In genomic region chr14:59997496-59997895, GRCh38 we compare ENCODE assay signal across 17 cellular contexts.
A peak's percentile ranks its signal among the peaks of the same experiment; 100 is the strongest.
DNase-seq lines count a peak whose midpoint lies in the region; ATAC-seq and TF ChIP-seq lines count a peak whose summit lies in the region.
"Had no signal": no experiment of that assay in that cellular context is flagged by ENCODE, and none has a peak within 500 bp of the region (broad histone marks: within the 10 kb centered on the region; RNA-seq: fewer than 3 reads in every experiment).

No MANE protein-coding gene starts in this region.

- H3K4me3 ChIP-seq in SK-N-MC, result peak overlapping the region; percentile 52
- no peak overlapping the region for H3K4me3 ChIP-seq in CD4-positive, alpha-beta memory T cell (ENCODE audit: low read length in 2 of 2)
- H3K4me3 ChIP-seq: dorsolateral prefrontal cortex, SJSA1, suprapubic skin had no signal

- peak overlapping the region; percentile 21 for H3K9ac ChIP-seq in SK-N-MC (ENCODE audit: insufficient read length)

- CTCF ChIA-PET in CD4-positive, alpha-beta memory T cell (lab: Charles Lee; ENCODE audit: partially characterized antibody), result no interaction called here
- CTCF ChIA-PET in GM10248 (lab: Yijun Ruan, JAX), result no interaction called here

- H3K27me3 ChIP-seq in CD4-positive, alpha-beta memory T cell (ENCODE audit: insufficient read depth, low read length), result no peaks in the 10 kb centered on the region
- H3K27me3 ChIP-seq: dorsolateral prefrontal cortex, SJSA1, suprapubic skin had no signal

- TF ChIP-seq CTCF in osteocyte (IDR thresholded peaks at IDR 0.05) (no peak), HFFc6 (IDR thresholded peaks at IDR 0.05) (no peak), GM10248 (IDR thresholded peaks at IDR 0.05; ENCODE audit: control extremely low read depth, extremely low read depth, low read depth, missing control alignments) (no peak)

- H3K27me3 Mint-ChIP-seq in osteocyte (ENCODE audit: unreplicated experiment) (peaks cover 25% of the 10 kb centered on the region), HFFc6 (ENCODE audit: insufficient read depth) (peaks cover 3% of the 10 kb centered on the region; the same call in 1 of the 2 replicates)
- peaks cover 1 to 2% of the 10 kb centered on the region in 2 donors for H3K27me3 Mint-ChIP-seq in CD4-positive, alpha-beta memory T cell

- H3K36me3 Mint-ChIP-seq in osteocyte (ENCODE audit: unreplicated experiment) (no peaks in the 10 kb centered on the region), HFFc6 (ENCODE audit: low read depth) (no peaks in the 10 kb centered on the region)
- H3K36me3 Mint-ChIP-seq in CD4-positive, alpha-beta memory T cell, result no peaks in the 10 kb centered on the region

- H3K9me3 ChIP-seq in SK-N-MC (ENCODE audit: low read depth, low read length), result no peaks in the 10 kb centered on the region
- H3K9me3 ChIP-seq in CD4-positive, alpha-beta memory T cell (ENCODE audit: control insufficient read depth in 1 of 2, low read length in 2 of 2), result no peaks in the 10 kb centered on the region
- H3K9me3 ChIP-seq: SJSA1, suprapubic skin had no signal

- no peak overlapping the region for H3K27ac Mint-ChIP-seq in osteocyte (ENCODE audit: unreplicated experiment)
- H3K27ac Mint-ChIP-seq in CD4-positive, alpha-beta memory T cell, result no peak overlapping the region
- H3K27ac Mint-ChIP-seq in HFFc6, result no peak overlapping the region
- H3K27ac Mint-ChIP-seq: activated T-helper 2 cell treated with anti-CD3 and anti-CD28 coated beads, Interferon-gamma antibody, Interleukin-2, Interleukin-4, amounts not matched to agents 10 μg/mL and 5 μg/mL and 100 μg/mL, durations not matched to agents 14 hours and 24 hours and 36 hours; H9 had no signal

- H3K4me1 ChIP-seq in CD4-positive, alpha-beta memory T cell (ENCODE audit: insufficient read depth, low read length), result no peaks in the 10 kb centered on the region
- H3K4me1 ChIP-seq: SJSA1, suprapubic skin had no signal

- H3K36me3 ChIP-seq in SK-N-MC (ENCODE audit: insufficient read depth, low read length), result no peaks in the 10 kb centered on the region
- no peaks in the 10 kb centered on the region for H3K36me3 ChIP-seq in CD4-positive, alpha-beta memory T cell (ENCODE audit: insufficient read depth, low read length)
- H3K36me3 ChIP-seq: SJSA1, suprapubic skin had no signal

- H3K4me3 Mint-ChIP-seq in osteocyte (ENCODE audit: unreplicated experiment), result no peak overlapping the region
- no peak overlapping the region for H3K4me3 Mint-ChIP-seq in CD4-positive, alpha-beta memory T cell
- no peak overlapping the region for H3K4me3 Mint-ChIP-seq in HFFc6
- H3K4me3 Mint-ChIP-seq: H9 had no signal

- intact Hi-C loops in CD4-positive, alpha-beta memory T cell (cut with micrococcal nuclease), result no loop called here

- no peaks in the 10 kb centered on the region for H3K4me1 Mint-ChIP-seq in osteocyte (ENCODE audit: unreplicated experiment)
- no peaks in the 10 kb centered on the region for H3K4me1 Mint-ChIP-seq in CD4-positive, alpha-beta memory T cell
- no peaks in the 10 kb centered on the region for H3K4me1 Mint-ChIP-seq in HFFc6 (ENCODE audit: low read depth)
- H3K4me1 Mint-ChIP-seq: H9 had no signal

- peak; percentile 13 for ATAC-seq in left lobe of liver

- H3K9me3 Mint-ChIP-seq in osteocyte (ENCODE audit: unreplicated experiment), result peaks cover 3% of the 10 kb centered on the region
- H3K9me3 Mint-ChIP-seq in CD4-positive, alpha-beta memory T cell, result no peaks in the 10 kb centered on the region
- no peaks in the 10 kb centered on the region for H3K9me3 Mint-ChIP-seq in HFFc6
- H3K9me3 Mint-ChIP-seq: activated T-helper 2 cell treated with anti-CD3 and anti-CD28 coated beads, Interferon-gamma antibody, Interleukin-2, Interleukin-4, amounts not matched to agents 10 μg/mL and 5 μg/mL and 100 μg/mL, durations not matched to agents 14 hours and 24 hours and 36 hours had no signal

- H3K27ac ChIP-seq in SK-N-MC, result peak overlapping the region; percentile 91
- H3K27ac ChIP-seq in CD4-positive, alpha-beta memory T cell (ENCODE audit: low read depth, low read length), result no peak overlapping the region
- H3K27ac ChIP-seq: dorsolateral prefrontal cortex, SJSA1, suprapubic skin had no signal

- peak; percentile 27 for DNase-seq in DMS153 (lab: John Stamatoyannopoulos, UW)
- DNase-seq in NCI-H1436 treated with DMSO at 0.1 percent for 48 hours (lab: John Stamatoyannopoulos, UW), result peak; percentile 9
- peak; percentile 94 for DNase-seq in SK-N-MC (ENCODE audit: low read depth, low spot score)
- DNase-seq in left lobe of liver (ENCODE audit: low spot score), result no peak
- DNase-seq in osteocyte (ENCODE audit: extremely low spot score, unreplicated experiment), result no peak
- no peak for DNase-seq in CD4-positive, alpha-beta memory T cell
- no peak for DNase-seq in HFFc6
- no peak for DNase-seq in GM10248 (ENCODE audit: extremely low spot score)
- DNase-seq: activated CD4-positive, alpha-beta T cell treated with anti-CD3 and anti-CD28 coated beads, Interleukin-2, amount 50 U/mL, for 48 hours; dorsolateral prefrontal cortex; H9; IMR-90; midbrain; NCI-H187 had no signal

- POLR2A ChIA-PET in CD4-positive, alpha-beta memory T cell (lab: Charles Lee; ENCODE audit: partially characterized antibody), result no interaction called here
- POLR2A ChIA-PET in GM10248 (lab: Yijun Ruan, JAX), result no interaction called here

Comparison
In these comparisons a context has a peak if more than half of its experiments do, and no peak if none do; other contexts are left out.
1. DNase-seq: peak in DMS153 (single experiment), NCI-H1436 treated with DMSO at 0.1 percent for 48 hours (single experiment) and SK-N-MC (single experiment); none in left lobe of liver (single experiment), osteocyte (single experiment), CD4-positive, alpha-beta memory T cell (0 of 5), HFFc6 (single experiment) and GM10248 (single experiment).